ENCODE assay signal across 19 cellular contexts in genomic region chr4:8230891-8231290, GRCh38. TPM values are rescaled to one million over a fixed set of nuclear protein-coding genes. Genes with fewer than 3 reads are reported as not detected.
"Had no signal": no experiment of that assay in that cellular context is flagged by ENCODE, and none has a peak within 500 bp of the region (broad histone marks: within the 10 kb centered on the region; RNA-seq: fewer than 3 reads in every experiment).

No MANE protein-coding gene starts in this region.

- H3K27me3 Mint-ChIP-seq: effector memory CD8-positive, alpha-beta T cell; naive thymus-derived CD8-positive, alpha-beta T cell; stimulated activated naive CD8-positive, alpha-beta T cell treated with anti-CD3 and anti-CD28 coated beads, Interleukin-15, amount 100 ng/mL, for 72 hours had no signal

- H3K9me3 Mint-ChIP-seq: activated naive CD8-positive, alpha-beta T cell treated with anti-CD3 and anti-CD28 coated beads, Interleukin-2, amount 10 ng/mL, durations not matched to agents 7 days and 5 days; activated T-helper 1 cell treated with anti-CD3 and anti-CD28 coated beads, Interleukin-12 subunit alpha, Interleukin-12 subunit beta, Interleukin-2, Interleukin-4 antibody, amounts not matched to agents 30 ng/mL and 10 ng/mL and 1 ng/mL, durations not matched to agents 14 hours and 24 hours and 36 hours; effector memory CD8-positive, alpha-beta T cell; naive thymus-derived CD8-positive, alpha-beta T cell; stimulated activated naive CD8-positive, alpha-beta T cell treated with anti-CD3 and anti-CD28 coated beads, Interleukin-15, amount 100 ng/mL, for 72 hours had no signal

- H3K27ac ChIP-seq: breast epithelium, epithelial cell of prostate, gastroesophageal sphincter, skin epidermis, testis had no signal

- DNase-seq: activated CD4-positive, alpha-beta T cell treated with anti-CD3 and anti-CD28 coated beads, Interleukin-2, amount 50 U/mL, for 1 hour; activated naive CD4-positive, alpha-beta T cell; activated naive CD8-positive, alpha-beta T cell treated with anti-CD3 and anti-CD28 coated beads, Interleukin-2, amount 10 ng/mL, durations not matched to agents 7 days and 5 days; dermis blood vessel endothelial cell; effector memory CD8-positive, alpha-beta T cell; islet precursor cell; naive thymus-derived CD8-positive, alpha-beta T cell; stimulated activated CD4-positive, alpha-beta T cell treated with anti-CD3 and anti-CD28 coated beads, Interleukin-15, amount 100 ng/mL, for 24 hours; stimulated activated CD4-positive, alpha-beta T cell treated with anti-CD3 and anti-CD28 coated beads, Interleukin-4, amount 100 ng/mL, for 1 hour; stimulated activated naive CD8-positive, alpha-beta T cell treated with anti-CD3 and anti-CD28 coated beads, Interleukin-15, amount 100 ng/mL, for 72 hours; testis had no signal

- H3K27me3 ChIP-seq: breast epithelium, gastroesophageal sphincter, testis had no signal

- ATAC-seq: activated CD4-positive, CD25-positive, alpha-beta regulatory T cell treated with anti-CD3 and anti-CD28 coated beads, Interleukin-2, amount 50 U/mL, for 24 hours; effector memory CD8-positive, alpha-beta T cell; gastroesophageal sphincter; naive thymus-derived CD8-positive, alpha-beta T cell; stimulated activated naive CD8-positive, alpha-beta T cell treated with anti-CD3 and anti-CD28 coated beads, Interleukin-15, amount 100 ng/mL, for 72 hours had no signal

- H3K27ac Mint-ChIP-seq: activated naive CD8-positive, alpha-beta T cell treated with anti-CD3 and anti-CD28 coated beads, Interleukin-2, amount 10 ng/mL, durations not matched to agents 7 days and 5 days; activated T-helper 1 cell treated with anti-CD3 and anti-CD28 coated beads, Interleukin-12 subunit alpha, Interleukin-12 subunit beta, Interleukin-2, Interleukin-4 antibody, amounts not matched to agents 30 ng/mL and 10 ng/mL and 1 ng/mL, durations not matched to agents 14 hours and 24 hours and 36 hours; effector memory CD8-positive, alpha-beta T cell; stimulated activated naive CD8-positive, alpha-beta T cell treated with anti-CD3 and anti-CD28 coated beads, Interleukin-15, amount 100 ng/mL, for 72 hours had no signal

- H3K36me3 ChIP-seq: breast epithelium had no signal

- H3K4me3 ChIP-seq: breast epithelium, gastroesophageal sphincter, lung, skin epidermis, testis had no signal

- H3K4me3 Mint-ChIP-seq: activated naive CD8-positive, alpha-beta T cell treated with anti-CD3 and anti-CD28 coated beads, Interleukin-2, amount 10 ng/mL, durations not matched to agents 7 days and 5 days; activated T-helper 1 cell treated with anti-CD3 and anti-CD28 coated beads, Interleukin-12 subunit alpha, Interleukin-12 subunit beta, Interleukin-2, Interleukin-4 antibody, amounts not matched to agents 30 ng/mL and 10 ng/mL and 1 ng/mL, durations not matched to agents 14 hours and 24 hours and 36 hours; stimulated activated naive CD8-positive, alpha-beta T cell treated with anti-CD3 and anti-CD28 coated beads, Interleukin-15, amount 100 ng/mL, for 72 hours had no signal

- H3K36me3 Mint-ChIP-seq: activated naive CD8-positive, alpha-beta T cell treated with anti-CD3 and anti-CD28 coated beads, Interleukin-2, amount 10 ng/mL, durations not matched to agents 7 days and 5 days had no signal

RNA-seq across cellular contexts. Expression of gene HTRA3, which starts 38.7 kb away (rescaled TPM):
- total RNA-seq: activated CD8-positive, alpha-beta memory T cell treated with anti-CD3 and anti-CD28 coated beads for 36 hours; activated naive CD8-positive, alpha-beta T cell treated with anti-CD3 and anti-CD28 coated beads, Interleukin-2, amount 10 ng/mL, durations not matched to agents 7 days and 5 days; activated T-helper 1 cell treated with anti-CD3 and anti-CD28 coated beads, Interleukin-12 subunit alpha, Interleukin-12 subunit beta, Interleukin-2, Interleukin-4 antibody, amounts not matched to agents 30 ng/mL and 10 ng/mL and 1 ng/mL, durations not matched to agents 14 hours and 24 hours and 36 hours; naive thymus-derived CD8-positive, alpha-beta T cell had no signal
- polyA plus RNA-seq: naive thymus-derived CD8-positive, alpha-beta T cell had no signal
